Comparison of ENCODE assay signal across 16 cellular contexts in the genomic region with DNA sequence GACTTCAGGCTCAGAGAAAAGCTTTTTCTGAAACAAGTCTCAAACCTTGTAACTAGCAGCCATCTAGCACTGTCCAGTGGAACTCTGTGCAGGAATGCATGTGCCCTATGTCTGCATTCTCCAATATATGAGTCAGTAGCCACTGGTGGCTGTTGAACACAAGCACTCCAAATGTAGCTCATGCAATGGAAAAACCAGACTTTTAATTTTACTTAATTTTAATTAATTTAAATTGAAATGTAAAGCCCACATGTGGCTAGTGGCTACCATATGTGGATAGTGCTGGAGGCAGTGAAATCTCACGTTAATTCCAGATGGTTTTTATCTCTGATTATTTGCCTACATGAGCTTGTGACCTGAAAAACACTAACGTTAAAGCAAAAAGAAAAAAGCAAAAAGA.
A peak's percentile ranks its signal among the peaks of the same experiment; 100 is the strongest.
DNase-seq lines count a peak whose midpoint lies in the region; ATAC-seq, FAIRE-seq and TF ChIP-seq lines count a peak whose summit lies in the region.
"Had no signal": no experiment of that assay in that cellular context is flagged by ENCODE, and none has a peak within 500 bp of the region (broad histone marks: within the 10 kb centered on the region; RNA-seq: fewer than 3 reads in every experiment).

No MANE protein-coding gene starts in this region.

- DNase-seq in A549 (ENCODE audit: low read depth in 1 of 2, low spot score in 1 of 2) (peak; percentile 41 to 54), H54 (ENCODE audit: insufficient read length, low spot score) (peak; percentile 13), SK-N-SH (peak; percentile 38), foreskin keratinocyte (peak; percentile 31 to 57), left ventricle myocardium inferior (no peak)
- no peak for DNase-seq in stimulated activated CD4-positive, alpha-beta T cell treated with anti-CD3 and anti-CD28 coated beads, Interleukin-2, amount 100 ng/mL, for 48 hours
- DNase-seq: activated CD8-positive, alpha-beta memory T cell treated with anti-CD3 and anti-CD28 coated beads for 24 hours; DMS 273 treated with DMSO at 0.1 percent for 48 hours; effector memory CD4-positive, alpha-beta T cell; midbrain; MV-4-11; SJCRH30; stimulated activated naive CD8-positive, alpha-beta T cell treated with anti-CD3 and anti-CD28 coated beads, Interleukin-15, Interleukin-2, amounts not matched to agents 100 U/mL and 50 U/mL, for 24 hours had no signal

- CTCF ChIA-PET in A549 (lab: Yijun Ruan, JAX) (no interaction called here), SK-N-SH (lab: Yijun Ruan, JAX) (interaction anchor here (0.6 to 1.5 kb wide), 2 partner anchors 165 to 219 kb away, joined by 3 to 4 read pairs; no protein-coding TSS in a partner anchor)

- H3K36me3 ChIP-seq in SK-N-SH (replicated peaks in 1 of 2; ENCODE audit: control insufficient read depth in 1 of 2, insufficient read depth in 2 of 2, low read length in 1 of 2), result no peaks in the 10 kb centered on the region
- H3K36me3 ChIP-seq in left ventricle myocardium inferior, result no peaks in the 10 kb centered on the region
- H3K36me3 ChIP-seq: SJCRH30 had no signal

- peak; percentile 3 to 12; a peak in 1 of 5 replicates for TF ChIP-seq RAD21 in A549 (conservative IDR thresholded peaks at IDR 0.05 in 1 of 2, IDR thresholded peaks at IDR 0.05 in 1 of 2)
- TF ChIP-seq RAD21 in SK-N-SH (IDR thresholded peaks at IDR 0.05; ENCODE audit: low read length), result peak; percentile 25; the same call in 1 of the 2 replicates

- H4K20me1 ChIP-seq in SK-N-SH (ENCODE audit: insufficient read depth), result no peaks in the 10 kb centered on the region

- no peaks in the 10 kb centered on the region for H3K79me2 ChIP-seq in SK-N-SH (ENCODE audit: insufficient read depth)

- no peaks in the 10 kb centered on the region for H3K9me3 ChIP-seq in A549
- no peaks in the 10 kb centered on the region for H3K9me3 ChIP-seq in SK-N-SH
- no peaks in the 10 kb centered on the region for H3K9me3 ChIP-seq in left ventricle myocardium inferior (replicated peaks)
- H3K9me3 ChIP-seq: SJCRH30 had no signal

- no peak for FAIRE-seq in A549 (lab: Jason Lieb, UNC)
- FAIRE-seq in H54 (lab: Jason Lieb, UNC), result peak; percentile 58
- FAIRE-seq: frontal cortex had no signal

- H3K27me3 ChIP-seq in SK-N-SH (ENCODE audit: insufficient read depth) (no peaks in the 10 kb centered on the region), foreskin keratinocyte (no peaks in the 10 kb centered on the region), left ventricle myocardium inferior (ENCODE audit: low read depth) (no peaks in the 10 kb centered on the region)
- H3K27me3 ChIP-seq: SJCRH30 had no signal

- intact Hi-C loops in left ventricle myocardium inferior (cut with micrococcal nuclease), result no loop called here

- no peak overlapping the region for H3K9ac ChIP-seq in SK-N-SH

- no peaks in the 10 kb centered on the region for H3F3A ChIP-seq in SK-N-SH (replicated peaks; ENCODE audit: insufficient read depth)

- TF ChIP-seq EP300 in A549 (IDR thresholded peaks at IDR 0.05), result no peak
- peak in 1 of 2 experiments; percentile 81; a peak in 2 of 4 replicates for TF ChIP-seq EP300 in SK-N-SH (IDR thresholded peaks at IDR 0.05; ENCODE audit: borderline replicate concordance in 1 of 2, low read depth in 1 of 2, low read length in 1 of 2)

- TF ChIP-seq POLR2A in A549 (IDR thresholded peaks at IDR 0.05; ENCODE audit: low read length) (no peak), H54 (IDR thresholded peaks at IDR 0.05; ENCODE audit: low read depth, low read length) (no peak)

- TF ChIP-seq CTCF in A549 (IDR thresholded peaks at IDR 0.05) (no peak), SK-N-SH (IDR thresholded peaks at IDR 0.05) (no peak), foreskin keratinocyte (conservative IDR thresholded peaks at IDR 0.05) (no peak), left ventricle myocardium inferior (IDR thresholded peaks at IDR 0.05; ENCODE audit: borderline replicate concordance) (no peak)

- peak overlapping the region; percentile 38 to 72; a peak in 4 of 6 replicates for H3K27ac ChIP-seq in A549
- H3K27ac ChIP-seq in SK-N-SH (ENCODE audit: low read depth in 2 of 2, low read length in 1 of 2), result no peak overlapping the region; a peak in 1 of 4 replicates
- no peak overlapping the region for H3K27ac ChIP-seq in foreskin keratinocyte
- H3K27ac ChIP-seq in left ventricle myocardium inferior (replicated peaks), result no peak overlapping the region
- H3K27ac ChIP-seq: SJCRH30 had no signal

- H3K4me1 ChIP-seq in A549, result peaks cover 12% of the 10 kb centered on the region
- peaks cover 0 to 4% of the 10 kb centered on the region in 2 experiments; a peak in 2 of 4 replicates for H3K4me1 ChIP-seq in SK-N-SH (ENCODE audit: control insufficient read depth in 1 of 2, insufficient read depth in 2 of 2, low read depth in 1 of 2, low read length in 1 of 2)
- H3K4me1 ChIP-seq in foreskin keratinocyte, result peaks cover 8% of the 10 kb centered on the region
- H3K4me1 ChIP-seq in left ventricle myocardium inferior, result no peaks in the 10 kb centered on the region
- H3K4me1 ChIP-seq: SJCRH30 had no signal

- no peaks in the 10 kb centered on the region for H3K9me2 ChIP-seq in SK-N-SH

- ATAC-seq in A549 (peak; percentile 95 to 96), foreskin keratinocyte (peak; percentile 95), GM21576 (IDR thresholded peaks at IDR 0.05; ENCODE audit: unreplicated experiment) (no peak), HG02981 (IDR thresholded peaks at IDR 0.05; ENCODE audit: unreplicated experiment) (no peak)
- ATAC-seq: stimulated activated naive CD8-positive, alpha-beta T cell treated with anti-CD3 and anti-CD28 coated beads, Interleukin-15, Interleukin-2, amounts not matched to agents 100 U/mL and 50 U/mL, for 24 hours had no signal

- 56% methylated on average over 2 of the region's 2 CpGs for WGBS in A549 (ENCODE audit: missing lambda C conversion rate)
- WGBS in SK-N-SH (ENCODE audit: low lambda C conversion rate), result 11% methylated on average over 2 of the region's 2 CpGs

- peak overlapping the region; percentile 82 for H2AFZ ChIP-seq in SK-N-SH (ENCODE audit: low read depth)

- POLR2A ChIA-PET in A549 (lab: Yijun Ruan, JAX), result no interaction called here
- POLR2A ChIA-PET in SK-N-SH (lab: Yijun Ruan, JAX), result no interaction called here

- H3K4me3 ChIP-seq in A549 (no peak overlapping the region), SK-N-SH (ENCODE audit: low read depth in 2 of 2, low read length in 1 of 2) (no peak overlapping the region), left ventricle myocardium inferior (no peak overlapping the region)
- H3K4me3 ChIP-seq: SJCRH30 had no signal

- peak overlapping the region; percentile 53 for H3K4me2 ChIP-seq in A549
- H3K4me2 ChIP-seq in SK-N-SH, result no peak overlapping the region

TF ChIP-seq in A549, 52 proteins besides CTCF, POLR2A, EP300 and RAD21 (continues in another document):
- peak; percentile 40 for TF ChIP-seq FOSL2 (IDR thresholded peaks at IDR 0.05)
- peak; percentile 53 for TF ChIP-seq FOSL2 (CRISPR knock-in tag; IDR thresholded peaks at IDR 0.05)
- TF ChIP-seq, protein P1, sequence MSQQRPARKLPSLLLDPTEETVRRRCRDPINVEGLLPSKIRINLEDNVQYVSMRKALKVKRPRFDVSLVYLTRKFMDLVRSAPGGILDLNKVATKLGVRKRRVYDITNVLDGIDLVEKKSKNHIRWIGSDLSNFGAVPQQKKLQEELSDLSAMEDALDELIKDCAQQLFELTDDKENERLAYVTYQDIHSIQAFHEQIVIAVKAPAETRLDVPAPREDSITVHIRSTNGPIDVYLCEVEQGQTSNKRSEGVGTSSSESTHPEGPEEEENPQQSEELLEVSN (IDR thresholded peaks at IDR 0.05; ENCODE audit: borderline replicate concordance, low read depth), result peak; percentile 41; the same call in 1 of the 2 replicates
- TF ChIP-seq JUNB (IDR thresholded peaks at IDR 0.05), result peak; percentile 15; the same call in 1 of the 2 replicates
- no peak for TF ChIP-seq KDM5A (IDR thresholded peaks at IDR 0.05)
- TF ChIP-seq BHLHE40 (IDR thresholded peaks at IDR 0.05; ENCODE audit: low read depth, low read length), result peak; percentile 62
- TF ChIP-seq, protein P2, sequence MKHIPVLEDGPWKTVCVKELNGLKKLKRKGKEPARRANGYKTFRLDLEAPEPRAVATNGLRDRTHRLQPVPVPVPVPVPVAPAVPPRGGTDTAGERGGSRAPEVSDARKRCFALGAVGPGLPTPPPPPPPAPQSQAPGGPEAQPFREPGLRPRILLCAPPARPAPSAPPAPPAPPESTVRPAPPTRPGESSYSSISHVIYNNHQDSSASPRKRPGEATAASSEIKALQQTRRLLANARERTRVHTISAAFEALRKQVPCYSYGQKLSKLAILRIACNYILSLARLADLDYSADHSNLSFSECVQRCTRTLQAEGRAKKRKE (CRISPR knock-in tag; IDR thresholded peaks at IDR 0.05; ENCODE audit: low read depth), result no peak
- TF ChIP-seq, protein P3, sequence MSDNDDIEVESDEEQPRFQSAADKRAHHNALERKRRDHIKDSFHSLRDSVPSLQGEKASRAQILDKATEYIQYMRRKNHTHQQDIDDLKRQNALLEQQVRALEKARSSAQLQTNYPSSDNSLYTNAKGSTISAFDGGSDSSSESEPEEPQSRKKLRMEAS (IDR thresholded peaks at IDR 0.05), result peak; percentile 73

TF ChIP-seq in SK-N-SH, 30 proteins besides CTCF, POLR2A, EP300 and RAD21 (continues in another document):
- peak; percentile 50; the same call in 1 of the 2 replicates for TF ChIP-seq FOSL2 (IDR thresholded peaks at IDR 0.05; ENCODE audit: borderline replicate concordance, low read depth)
- TF ChIP-seq, protein P4, sequence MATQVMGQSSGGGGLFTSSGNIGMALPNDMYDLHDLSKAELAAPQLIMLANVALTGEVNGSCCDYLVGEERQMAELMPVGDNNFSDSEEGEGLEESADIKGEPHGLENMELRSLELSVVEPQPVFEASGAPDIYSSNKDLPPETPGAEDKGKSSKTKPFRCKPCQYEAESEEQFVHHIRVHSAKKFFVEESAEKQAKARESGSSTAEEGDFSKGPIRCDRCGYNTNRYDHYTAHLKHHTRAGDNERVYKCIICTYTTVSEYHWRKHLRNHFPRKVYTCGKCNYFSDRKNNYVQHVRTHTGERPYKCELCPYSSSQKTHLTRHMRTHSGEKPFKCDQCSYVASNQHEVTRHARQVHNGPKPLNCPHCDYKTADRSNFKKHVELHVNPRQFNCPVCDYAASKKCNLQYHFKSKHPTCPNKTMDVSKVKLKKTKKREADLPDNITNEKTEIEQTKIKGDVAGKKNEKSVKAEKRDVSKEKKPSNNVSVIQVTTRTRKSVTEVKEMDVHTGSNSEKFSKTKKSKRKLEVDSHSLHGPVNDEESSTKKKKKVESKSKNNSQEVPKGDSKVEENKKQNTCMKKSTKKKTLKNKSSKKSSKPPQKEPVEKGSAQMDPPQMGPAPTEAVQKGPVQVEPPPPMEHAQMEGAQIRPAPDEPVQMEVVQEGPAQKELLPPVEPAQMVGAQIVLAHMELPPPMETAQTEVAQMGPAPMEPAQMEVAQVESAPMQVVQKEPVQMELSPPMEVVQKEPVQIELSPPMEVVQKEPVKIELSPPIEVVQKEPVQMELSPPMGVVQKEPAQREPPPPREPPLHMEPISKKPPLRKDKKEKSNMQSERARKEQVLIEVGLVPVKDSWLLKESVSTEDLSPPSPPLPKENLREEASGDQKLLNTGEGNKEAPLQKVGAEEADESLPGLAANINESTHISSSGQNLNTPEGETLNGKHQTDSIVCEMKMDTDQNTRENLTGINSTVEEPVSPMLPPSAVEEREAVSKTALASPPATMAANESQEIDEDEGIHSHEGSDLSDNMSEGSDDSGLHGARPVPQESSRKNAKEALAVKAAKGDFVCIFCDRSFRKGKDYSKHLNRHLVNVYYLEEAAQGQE (IDR thresholded peaks at IDR 0.05; ENCODE audit: low read depth, low read length), result 0 out of 2 replicates have a peak, but pooled peaks have one; percentile 13

Comparison
In these comparisons a context has a peak if more than half of its experiments do, and no peak if none do; other contexts are left out.
1. ATAC-seq: peak in A549 (2 of 2) and foreskin keratinocyte (single experiment); none in GM21576 (single experiment) and HG02981 (single experiment).
2. DNase-seq: peak in A549 (2 of 2), H54 (single experiment), SK-N-SH (single experiment) and foreskin keratinocyte (2 of 2); none in stimulated activated CD4-positive, alpha-beta T cell treated with anti-CD3 and anti-CD28 coated beads, Interleukin-2, amount 100 ng/mL, for 48 hours (0 of 2) and left ventricle myocardium inferior (single experiment).
3. H3K27ac ChIP-seq: peak in A549 (2 of 2); none in SK-N-SH (0 of 2), foreskin keratinocyte (single experiment) and left ventricle myocardium inferior (single experiment).